1 cellular context compared by ENCODE assay signal in the genomic region with DNA sequence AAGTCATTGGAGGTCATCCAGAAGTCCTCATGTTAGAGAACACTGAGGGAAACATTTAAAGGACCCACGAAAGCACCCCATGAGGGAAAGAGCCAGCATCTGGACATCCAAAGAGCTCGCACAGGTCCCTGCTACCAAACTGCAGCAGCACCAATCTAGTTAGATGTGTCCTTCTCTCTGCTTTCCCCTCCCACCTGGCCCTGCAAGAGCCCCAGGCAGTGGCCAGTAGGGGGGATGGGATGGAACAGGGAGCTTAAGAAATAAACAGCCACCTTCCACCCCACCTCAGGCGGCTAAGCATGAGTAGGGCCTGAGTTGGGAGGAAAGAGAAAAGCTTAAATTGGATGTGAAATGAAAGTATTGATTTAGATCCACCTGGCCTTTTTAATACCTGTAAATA.
TF ChIP-seq lines count a peak whose summit lies in the region.

No MANE protein-coding gene starts in this region.

TF ChIP-seq in WTC11, 78 proteins besides CTCF, POLR2A, EP300 and RAD21 (continued from another document):
- no peak for TF ChIP-seq ZNF532 (CRISPR knock-in tag; IDR thresholded peaks at IDR 0.05; ENCODE audit: borderline replicate concordance)
- TF ChIP-seq, protein P1, sequence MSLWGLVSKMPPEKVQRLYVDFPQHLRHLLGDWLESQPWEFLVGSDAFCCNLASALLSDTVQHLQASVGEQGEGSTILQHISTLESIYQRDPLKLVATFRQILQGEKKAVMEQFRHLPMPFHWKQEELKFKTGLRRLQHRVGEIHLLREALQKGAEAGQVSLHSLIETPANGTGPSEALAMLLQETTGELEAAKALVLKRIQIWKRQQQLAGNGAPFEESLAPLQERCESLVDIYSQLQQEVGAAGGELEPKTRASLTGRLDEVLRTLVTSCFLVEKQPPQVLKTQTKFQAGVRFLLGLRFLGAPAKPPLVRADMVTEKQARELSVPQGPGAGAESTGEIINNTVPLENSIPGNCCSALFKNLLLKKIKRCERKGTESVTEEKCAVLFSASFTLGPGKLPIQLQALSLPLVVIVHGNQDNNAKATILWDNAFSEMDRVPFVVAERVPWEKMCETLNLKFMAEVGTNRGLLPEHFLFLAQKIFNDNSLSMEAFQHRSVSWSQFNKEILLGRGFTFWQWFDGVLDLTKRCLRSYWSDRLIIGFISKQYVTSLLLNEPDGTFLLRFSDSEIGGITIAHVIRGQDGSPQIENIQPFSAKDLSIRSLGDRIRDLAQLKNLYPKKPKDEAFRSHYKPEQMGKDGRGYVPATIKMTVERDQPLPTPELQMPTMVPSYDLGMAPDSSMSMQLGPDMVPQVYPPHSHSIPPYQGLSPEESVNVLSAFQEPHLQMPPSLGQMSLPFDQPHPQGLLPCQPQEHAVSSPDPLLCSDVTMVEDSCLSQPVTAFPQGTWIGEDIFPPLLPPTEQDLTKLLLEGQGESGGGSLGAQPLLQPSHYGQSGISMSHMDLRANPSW (CRISPR knock-in tag; conservative IDR thresholded peaks at IDR 0.05; ENCODE audit: low read depth), result no peak
